In the genomic region with DNA sequence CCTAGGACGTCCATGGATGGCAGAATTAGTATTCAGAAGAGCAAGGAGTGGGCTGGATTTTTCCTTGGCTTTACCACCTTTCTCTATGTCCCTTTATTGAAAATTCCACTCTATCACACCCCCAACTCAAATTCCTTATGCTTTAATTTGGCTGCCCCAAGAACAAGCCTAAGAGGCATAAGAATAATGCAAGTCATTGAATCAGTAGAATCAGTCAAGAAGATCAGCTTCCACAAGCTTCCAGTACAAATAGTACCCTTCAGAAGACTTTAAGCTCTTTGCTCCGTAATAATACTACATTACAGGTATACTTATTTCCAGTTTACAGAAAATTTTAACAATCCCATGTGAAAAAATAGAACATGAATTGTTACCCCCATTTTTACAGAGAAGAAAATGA, we compare ENCODE assay signal across 2 cellular contexts.
A peak's percentile ranks its signal among the peaks of the same experiment; 100 is the strongest.
TF ChIP-seq lines count a peak whose summit lies in the region.

No MANE protein-coding gene starts in this region.

TF ChIP-seq in HepG2, 621 proteins besides CTCF, POLR2A, EP300 and RAD21:
- TF ChIP-seq NFE2L2 (IDR thresholded peaks at IDR 0.05; ENCODE audit: low read length): peak; percentile 69
- TF ChIP-seq, protein P1, sequence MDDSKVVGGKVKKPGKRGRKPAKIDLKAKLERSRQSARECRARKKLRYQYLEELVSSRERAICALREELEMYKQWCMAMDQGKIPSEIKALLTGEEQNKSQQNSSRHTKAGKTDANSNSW (CRISPR knock-in tag; IDR thresholded peaks at IDR 0.05; ENCODE audit: borderline replicate concordance): no peak

TF ChIP-seq in A549, 52 proteins besides CTCF, POLR2A, EP300 and RAD21:
- peak; percentile 75 for TF ChIP-seq NFE2L2 (conservative IDR thresholded peaks at IDR 0.05; ENCODE audit: low read length)
- TF ChIP-seq, protein P2, sequence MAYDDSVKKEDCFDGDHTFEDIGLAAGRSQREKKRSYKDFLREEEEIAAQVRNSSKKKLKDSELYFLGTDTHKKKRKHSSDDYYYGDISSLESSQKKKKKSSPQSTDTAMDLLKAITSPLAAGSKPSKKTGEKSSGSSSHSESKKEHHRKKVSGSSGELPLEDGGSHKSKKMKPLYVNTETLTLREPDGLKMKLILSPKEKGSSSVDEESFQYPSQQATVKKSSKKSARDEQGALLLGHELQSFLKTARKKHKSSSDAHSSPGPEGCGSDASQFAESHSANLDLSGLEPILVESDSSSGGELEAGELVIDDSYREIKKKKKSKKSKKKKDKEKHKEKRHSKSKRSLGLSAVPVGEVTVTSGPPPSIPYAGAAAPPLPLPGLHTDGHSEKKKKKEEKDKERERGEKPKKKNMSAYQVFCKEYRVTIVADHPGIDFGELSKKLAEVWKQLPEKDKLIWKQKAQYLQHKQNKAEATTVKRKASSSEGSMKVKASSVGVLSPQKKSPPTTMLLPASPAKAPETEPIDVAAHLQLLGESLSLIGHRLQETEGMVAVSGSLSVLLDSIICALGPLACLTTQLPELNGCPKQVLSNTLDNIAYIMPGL (CRISPR knock-in tag; IDR thresholded peaks at IDR 0.05; ENCODE audit: borderline replicate concordance): no peak
- TF ChIP-seq HES2 (IDR thresholded peaks at IDR 0.05): no peak
- no peak for TF ChIP-seq HOXB5 (CRISPR knock-in tag; IDR thresholded peaks at IDR 0.05)
